Comparison of ENCODE assay signal across 27 cellular contexts in genomic region chr12:129097451-129097850, GRCh38.
"Had no signal": no experiment of that assay in that cellular context is flagged by ENCODE, and none has a peak within 500 bp of the region (broad histone marks: within the 10 kb centered on the region; RNA-seq: fewer than 3 reads in every experiment).

No MANE protein-coding gene starts in this region.

- H3K36me3 ChIP-seq: colonic mucosa, esophagus muscularis mucosa, esophagus squamous epithelium, gastrocnemius medialis, gastroesophageal sphincter, heart left ventricle, heart right ventricle had no signal

- H3K27me3 ChIP-seq: colonic mucosa, dorsolateral prefrontal cortex, esophagus muscularis mucosa, esophagus squamous epithelium, foreskin keratinocyte, gastrocnemius medialis, heart left ventricle, heart right ventricle had no signal

- H3K27ac ChIP-seq: colonic mucosa, coronary artery, dorsolateral prefrontal cortex, epithelial cell of prostate, esophagus muscularis mucosa, esophagus squamous epithelium, foreskin keratinocyte, gastrocnemius medialis, gastroesophageal sphincter, heart left ventricle, heart right ventricle had no signal

- DNase-seq: colonic mucosa; cortex of kidney; dermis blood vessel endothelial cell; dorsolateral prefrontal cortex; effector CD4-positive, alpha-beta T cell; effector CD8-positive, alpha-beta T cell; effector memory CD4-positive, alpha-beta T cell; effector memory CD8-positive, alpha-beta T cell; erythroblast; esophagus squamous epithelium; foreskin fibroblast; foreskin keratinocyte; foreskin melanocyte; gastrocnemius medialis; glutamatergic neuron; head of caudate nucleus; heart left ventricle; heart right ventricle had no signal

- H3K4me1 ChIP-seq: colonic mucosa, esophagus muscularis mucosa, esophagus squamous epithelium, foreskin keratinocyte, gastrocnemius medialis, gastroesophageal sphincter, heart left ventricle, heart right ventricle had no signal

- FAIRE-seq: colon, endometrium, endothelial cell of umbilical vein, frontal cortex had no signal

- H3K9me3 ChIP-seq: colonic mucosa, esophagus muscularis mucosa, gastrocnemius medialis, gastroesophageal sphincter had no signal

- ATAC-seq: effector memory CD8-positive, alpha-beta T cell; esophagus mucosa; foreskin keratinocyte; gastrocnemius medialis; gastroesophageal sphincter; heart left ventricle; heart right ventricle had no signal

- H3K4me3 ChIP-seq: colonic mucosa, coronary artery, dorsolateral prefrontal cortex, esophagus muscularis mucosa, esophagus squamous epithelium, gastrocnemius medialis, gastroesophageal sphincter, heart left ventricle, heart right ventricle had no signal
